13 cellular contexts compared by ENCODE assay signal in genomic region chr2:98102315-98102714, GRCh38. TPM values are rescaled to one million over a fixed set of nuclear protein-coding genes. Genes with fewer than 3 reads are reported as not detected.
"Had no signal": no experiment of that assay in that cellular context is flagged by ENCODE, and none has a peak within 500 bp of the region (broad histone marks: within the 10 kb centered on the region; RNA-seq: fewer than 3 reads in every experiment).

No MANE protein-coding gene starts in this region.

RNA-seq across cellular contexts. Expression of gene VWA3B, which starts 15.3 kb away (rescaled TPM):
- total RNA-seq: activated naive CD4-positive, alpha-beta T cell treated with anti-CD3 and anti-CD28 coated beads, Interleukin-2, amount 50 U/mL, for 72 hours; activated naive CD8-positive, alpha-beta T cell treated with anti-CD3 and anti-CD28 coated beads for 36 hours; activated naive CD8-positive, alpha-beta T cell treated with anti-CD3 and anti-CD28 coated beads, Interleukin-2, amount 10 ng/mL, durations not matched to agents 7 days and 5 days; activated T-cell treated with anti-CD3 and anti-CD28 coated beads, Interleukin-2, amount 50 U/mL, for 4 hours; activated T-helper 1 cell treated with anti-CD3 and anti-CD28 coated beads, Interleukin-12 subunit alpha, Interleukin-12 subunit beta, Interleukin-2, Interleukin-4 antibody, amounts not matched to agents 30 ng/mL and 10 ng/mL and 1 ng/mL, durations not matched to agents 14 hours and 24 hours and 36 hours; activated T-helper 17 cell treated with anti-CD3 and anti-CD28 coated beads, Interleukin-2, amount 50 U/mL, for 72 hours; activated T-helper 2 cell treated with anti-CD3 and anti-CD28 coated beads, Interferon-gamma antibody, Interleukin-2, Interleukin-4, amounts not matched to agents 10 μg/mL and 5 μg/mL and 100 μg/mL, durations not matched to agents 14 hours and 24 hours and 36 hours; ascending aorta; astrocyte; breast epithelium; bronchial epithelial cell; chondrocyte had no signal
- polyA plus RNA-seq: cardiac muscle cell had no signal
